In the genomic region with DNA sequence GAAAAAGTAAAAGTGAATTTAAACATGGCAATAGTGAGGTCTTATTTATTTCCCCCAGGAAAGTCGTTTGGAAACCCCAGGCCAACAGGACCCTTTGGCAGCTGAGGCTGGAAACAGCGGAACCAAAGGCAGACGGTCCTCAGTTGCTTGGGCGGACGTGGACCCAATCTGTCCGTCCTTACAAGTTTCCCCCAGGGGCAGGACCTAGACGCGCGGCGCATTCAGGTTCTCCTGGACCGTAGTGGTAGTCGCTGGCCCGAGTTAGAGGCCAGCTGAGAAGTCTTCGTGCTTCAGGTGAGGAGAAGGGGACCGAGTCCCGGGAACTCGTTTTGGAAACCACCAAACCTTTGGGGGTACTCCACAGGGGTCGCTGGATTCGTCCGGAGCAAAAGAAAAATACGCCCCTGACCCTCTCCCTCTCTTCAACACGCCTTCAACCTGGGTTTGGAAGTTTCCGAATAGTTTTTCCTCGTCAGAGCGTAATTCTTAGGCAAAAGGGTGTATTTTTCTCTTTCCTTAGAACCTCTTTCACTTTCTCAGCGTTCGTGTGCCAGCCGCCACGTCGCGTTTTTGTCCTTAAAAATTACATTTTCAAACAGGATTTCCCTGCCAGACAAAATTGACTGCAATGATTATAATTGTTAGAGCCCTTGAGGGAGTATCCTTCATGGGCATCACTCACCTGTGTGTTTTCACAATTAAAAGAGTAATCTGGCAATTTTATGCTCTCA, we compare ENCODE assay signal across 8 cellular contexts. TPM values are rescaled to one million over a fixed set of nuclear protein-coding genes. Genes with fewer than 3 reads are reported as not detected.
DNase-seq lines count a peak whose midpoint lies in the region; ATAC-seq and TF ChIP-seq lines count a peak whose summit lies in the region.

No MANE protein-coding gene starts in this region.

- H3K36me3 ChIP-seq in right lobe of liver: peaks cover 0 to 5% (median 0%) of the 10 kb centered on the region in 4 donors

- intact Hi-C loops in right lobe of liver (cut with DNase I): no loop called here

- H3K27ac ChIP-seq in right lobe of liver: peak overlapping the region; percentile 82 to 86 (median 86)

- TF ChIP-seq POLR2A in right lobe of liver (IDR thresholded peaks at IDR 0.05): no peak

- no peaks in the 10 kb centered on the region for H3K27me3 ChIP-seq in right lobe of liver

- DNase-seq in AG20443 (ENCODE audit: low spot score) (peak; percentile 75), NCI-H524 (lab: John Stamatoyannopoulos, UW) (peak; percentile 29 to 76), dermis microvascular lymphatic vessel endothelial cell (ENCODE audit: low read depth in 2 of 2) (peak; percentile 49 to 79), right lobe of liver (peak; percentile 75 to 81 (median 76))
- peak; percentile 48 for DNase-seq in activated CD4-positive, alpha-beta T cell treated with anti-CD3 and anti-CD28 coated beads, Interleukin-2, amount 50 U/mL, for 1 hour
- DNase-seq in stimulated activated CD4-positive, alpha-beta T cell treated with anti-CD3 and anti-CD28 coated beads, Interleukin-4, amount 100 ng/mL, for 1 hour: peak; percentile 62

- H3K9me3 ChIP-seq in right lobe of liver: no peaks in the 10 kb centered on the region

- peaks cover 0 to 19% (median 0%) of the 10 kb centered on the region in 4 donors for H3K4me1 ChIP-seq in right lobe of liver

- no peak for TF ChIP-seq CTCF in right lobe of liver (IDR thresholded peaks at IDR 0.05)

- peak; percentile 42 for ATAC-seq in GM18909 (IDR thresholded peaks at IDR 0.05; ENCODE audit: poor library complexity, unreplicated experiment)
- ATAC-seq in HG03196 (IDR thresholded peaks at IDR 0.05; ENCODE audit: unreplicated experiment): peak; percentile 34
- ATAC-seq in right lobe of liver: peak; percentile 70 to 81 (median 75)

- WGBS in right lobe of liver (ENCODE audit: insufficient coverage, low coverage, low lambda C conversion rate, missing lambda C conversion rate): under 1% methylated on average over 14 of the region's 31 CpGs

- peak overlapping the region; percentile 49 to 77 (median 67) for H3K4me3 ChIP-seq in right lobe of liver

RNA-seq across cellular contexts. Expression of a gene that starts 2.1 kb away (rescaled TPM):
- total RNA-seq in dermis microvascular lymphatic vessel endothelial cell (9.9 and 10.4 TPM in 2 replicates), right lobe of liver (10 to 100 TPM in 1 of 6 experiments, 1 to 10 TPM in 5; 6.5 to 12.0 (median 7.9) TPM)

RNA-seq across cellular contexts. Expression of a gene that starts 2.3 kb away (rescaled TPM):
- 3.2 and 8.7 TPM in 2 replicates for total RNA-seq in dermis microvascular lymphatic vessel endothelial cell
- total RNA-seq in right lobe of liver: under 1 TPM; 0.11 to 0.81 (median 0.23) TPM

Comparison
In these comparisons a context has a peak if more than half of its experiments do, and no peak if none do; other contexts are left out.
1. Peak in every context shown above with its lines: DNase-seq, ATAC-seq, H3K4me3 ChIP-seq and H3K27ac ChIP-seq.